ENCODE assay signal across 10 cellular contexts in genomic region chr7:130649004-130649790, GRCh38. TPM values are rescaled to one million over a fixed set of nuclear protein-coding genes. Genes with fewer than 3 reads are reported as not detected.
DNase-seq lines count a peak whose midpoint lies in the region; ATAC-seq and TF ChIP-seq lines count a peak whose summit lies in the region.
"Had no signal": no experiment of that assay in that cellular context is flagged by ENCODE, and none has a peak within 500 bp of the region (broad histone marks: within the 10 kb centered on the region; RNA-seq: fewer than 3 reads in every experiment).

No MANE protein-coding gene starts in this region.

- ATAC-seq in GM19351 (IDR thresholded peaks at IDR 0.05; ENCODE audit: unreplicated experiment) = peak; percentile 56
- ATAC-seq: effector memory CD8-positive, alpha-beta T cell had no signal

- H3K79me2 ChIP-seq in fibroblast of lung (ENCODE audit: control insufficient read depth, insufficient read depth, low read length) = no peaks in the 10 kb centered on the region

- no peak overlapping the region for H3K4me2 ChIP-seq in fibroblast of lung (ENCODE audit: extremely low read depth, insufficient read depth, low read length)

- no peak overlapping the region for H3K4me3 ChIP-seq in fibroblast of lung (replicated peaks in 1 of 4; ENCODE audit: control extremely low read depth in 1 of 4, insufficient read depth in 1 of 4, low read depth in 3 of 4, low read length in 4 of 4)
- H3K4me3 ChIP-seq in stomach = no peak overlapping the region

- TF ChIP-seq POLR2A in stomach (IDR thresholded peaks at IDR 0.05) = no peak

- no peak overlapping the region for H3K9ac ChIP-seq in fibroblast of lung (ENCODE audit: insufficient read depth, low read length)

- H3K36me3 ChIP-seq in fibroblast of lung (ENCODE audit: control insufficient read depth, insufficient read depth, low read length) (peaks cover 3% of the 10 kb centered on the region), stomach (peaks cover 0 to 55% (median 32%) of the 10 kb centered on the region in 4 donors)

- TF ChIP-seq EP300 in stomach (IDR thresholded peaks at IDR 0.05) = no peak

- intact Hi-C loops in stomach (cut with DNase I; ENCODE audit: low total_unique reads) = no loop called here

- 84 to 92% (median 86%) methylated on average over 4 of the region's 4 CpGs for WGBS in stomach, 5 donors

- H2AFZ ChIP-seq in fibroblast of lung (ENCODE audit: low read length) = no peak overlapping the region

- H3K27me3 ChIP-seq in fibroblast of lung (ENCODE audit: control insufficient read depth, insufficient read depth, low read length) (no peaks in the 10 kb centered on the region), stomach (no peaks in the 10 kb centered on the region)

- no peaks in the 10 kb centered on the region for H3K9me3 ChIP-seq in fibroblast of lung (ENCODE audit: control insufficient read depth, insufficient read depth, low read depth, low read length)
- H3K9me3 ChIP-seq in stomach = no peaks in the 10 kb centered on the region

- TF ChIP-seq CTCF in fibroblast of lung (conservative IDR thresholded peaks at IDR 0.05 in 1 of 2, IDR thresholded peaks at IDR 0.05 in 1 of 2; ENCODE audit: low read depth in 1 of 2, low read length in 2 of 2) = no peak
- no peak for TF ChIP-seq CTCF in stomach (IDR thresholded peaks at IDR 0.05)

- no peaks in the 10 kb centered on the region for H4K20me1 ChIP-seq in fibroblast of lung (ENCODE audit: control insufficient read depth, extremely low read depth, insufficient read depth, low read length)

- H3K4me1 ChIP-seq in fibroblast of lung (ENCODE audit: control insufficient read depth, extremely low read depth, insufficient read depth, low read length) (peaks cover 2% of the 10 kb centered on the region), stomach (no peaks in the 10 kb centered on the region)

- H3K27ac ChIP-seq in fibroblast of lung (ENCODE audit: insufficient read depth, low read length) = no peak overlapping the region
- H3K27ac ChIP-seq in stomach = no peak overlapping the region

- peak; percentile 98 for DNase-seq in COLO829 (ENCODE audit: low spot score)
- peak; percentile 96 for DNase-seq in LHCN-M2 (ENCODE audit: low read depth)
- peak; percentile 34 to 91 for DNase-seq in fibroblast of lung (ENCODE audit: low read depth in 2 of 2)
- DNase-seq in SKM-1 (lab: John Stamatoyannopoulos, UW; ENCODE audit: unreplicated experiment) = no peak
- DNase-seq in stomach = no peak
- DNase-seq in DMS53 (lab: John Stamatoyannopoulos, UW) = no peak
- no peak for DNase-seq in putamen (ENCODE audit: low spot score)
- DNase-seq: effector memory CD8-positive, alpha-beta T cell had no signal

RNA-seq across cellular contexts. Expression of gene COPG2, which starts 19.4 kb away (rescaled TPM):
- total RNA-seq in LHCN-M2 (2014; rRNA removed) = 44.3 and 54.0 TPM in 2 replicates
- polyA plus RNA-seq in LHCN-M2 (2012) = 27.9 TPM
- 34.7 and 52.4 TPM in 2 replicates for total RNA-seq in fibroblast of lung
- polyA plus RNA-seq in fibroblast of lung = 34.3 and 47.8 TPM in 2 replicates
- 23.2 and 27.7 TPM in 2 replicates for polyA plus RNA-seq in fibroblast of lung (2012)
- polyA minus RNA-seq in fibroblast of lung (ENCODE audit: low replicate concordance) = 17.6 and 22.4 TPM in 2 replicates
- total RNA-seq in stomach = 10 to 100 TPM in 3 of 5 donors, 1 to 10 TPM in 2; 7.6 to 50.0 (median 17.4) TPM
- polyA plus RNA-seq in stomach = 1 to 10 TPM; 6.6 to 7.1 (median 6.6) TPM

RNA-seq across cellular contexts. Expression of gene TSGA13, which starts 37.1 kb away (rescaled TPM):
- total RNA-seq in LHCN-M2 (2014; rRNA removed) = not detected in 2 replicates
- polyA plus RNA-seq in LHCN-M2 (2012) = not detected
- not detected in 2 replicates for total RNA-seq in fibroblast of lung
- polyA plus RNA-seq in fibroblast of lung = not detected in 2 replicates
- polyA plus RNA-seq in fibroblast of lung (2012) = not detected in 2 replicates
- polyA minus RNA-seq in fibroblast of lung (ENCODE audit: low replicate concordance) = not detected in 2 replicates
- not detected for total RNA-seq in stomach
- not detected for polyA plus RNA-seq in stomach
- polyA plus RNA-seq: neural cell had no signal

Comparison
In these comparisons a context has a peak if more than half of its experiments do, and no peak if none do; other contexts are left out.
1. DNase-seq: peak in COLO829 (single experiment), LHCN-M2 (single experiment) and fibroblast of lung (2 of 2); none in SKM-1 (single experiment), stomach (single experiment), DMS53 (single experiment) and putamen (single experiment).